Comparison of ENCODE assay signal across 8 cellular contexts in genomic region chr11:126355926-126356897, GRCh38. TPM values are rescaled to one million over a fixed set of nuclear protein-coding genes. Genes with fewer than 3 reads are reported as not detected.
DNase-seq lines count a peak whose midpoint lies in the region; ATAC-seq lines count a peak whose summit lies in the region.

No MANE protein-coding gene starts in this region.

- H3K27me3 ChIP-seq in MG63 (no peaks in the 10 kb centered on the region), right cardiac atrium (ENCODE audit: control insufficient read depth, insufficient read depth) (no peaks in the 10 kb centered on the region)

- 6% methylated on average over 46 of the region's 46 CpGs for WGBS in right cardiac atrium

- no peaks in the 10 kb centered on the region for H3K9me3 ChIP-seq in ES-I3 (ENCODE audit: control insufficient read depth, insufficient read depth, low read length)
- no peaks in the 10 kb centered on the region for H3K9me3 ChIP-seq in MG63
- no peaks in the 10 kb centered on the region for H3K9me3 ChIP-seq in right cardiac atrium (ENCODE audit: control insufficient read depth, low read length)

- ATAC-seq in GM21717 (IDR thresholded peaks at IDR 0.05; ENCODE audit: unreplicated experiment): peak; percentile 20
- peak; percentile 4 to 31 for ATAC-seq in right cardiac atrium

- H3K36me3 ChIP-seq in ES-I3 (ENCODE audit: insufficient read depth, low read length) (no peaks in the 10 kb centered on the region), MG63 (peaks cover 25% of the 10 kb centered on the region)

- H3K27ac ChIP-seq in right cardiac atrium (ENCODE audit: low read length): peak overlapping the region; percentile 36

- peak overlapping the region; percentile 80 for H3K4me3 ChIP-seq in MG63
- H3K4me3 ChIP-seq in right cardiac atrium (ENCODE audit: low read length): peak overlapping the region; percentile 92

- DNase-seq in MG63 (peak; percentile 86), amygdala (lab: John Stamatoyannopoulos, UW) (peak in 53 of 56 donors; percentile 18 to 87 (median 71)), right cardiac atrium (peak; percentile 69 to 81 (median 77)), posterior vena cava (ENCODE audit: low spot score) (peak; percentile 84), cerebellar cortex (ENCODE audit: low spot score) (no peak), islet precursor cell (no peak)

- peak overlapping the region; percentile 76; the same call in 1 of the 2 replicates for H3K9ac ChIP-seq in ES-I3 (ENCODE audit: low read depth, low read length)

- H3K4me1 ChIP-seq in ES-I3 (ENCODE audit: insufficient read depth, low read length) (peaks cover 21% of the 10 kb centered on the region; the same call in 1 of the 2 replicates), right cardiac atrium (ENCODE audit: control insufficient read depth, insufficient read depth, low read length) (peaks cover 36% of the 10 kb centered on the region)

- intact Hi-C loops in right cardiac atrium (cut with DNase I) (loop anchor here in 1 of 4 donors (5.0 kb wide), 2 partner anchors 39 to 56 kb away; no protein-coding TSS in a partner anchor), posterior vena cava (cut with DNase I) (loop anchor here in 1 of 2 donors (5.0 kb wide), 1 partner anchor 71 kb away; no protein-coding TSS in a partner anchor)

RNA-seq across cellular contexts. Expression of gene ST3GAL4, which starts 0.7 kb away (rescaled TPM):
- 44.1 and 57.9 TPM in 2 replicates for total RNA-seq in MG63 (2014; rRNA removed; shearing (Covaris generic); ENCODE audit: low replicate concordance)
- total RNA-seq in right cardiac atrium: 10 to 100 TPM; 57.3 to 96.9 (median 65.4) TPM
- 57.5 TPM for polyA plus RNA-seq in right cardiac atrium
- 10 to 100 TPM; 36.8 to 44.6 TPM for total RNA-seq in posterior vena cava

RNA-seq across cellular contexts. Expression of gene DCPS, which starts 52.4 kb away (rescaled TPM):
- 27.9 and 31.4 TPM in 2 replicates for total RNA-seq in MG63 (2014; rRNA removed; shearing (Covaris generic); ENCODE audit: low replicate concordance)
- total RNA-seq in right cardiac atrium (10 to 100 TPM in 3 of 4 donors, 1 to 10 TPM in 1; 9.9 to 14.9 (median 10.4) TPM), posterior vena cava (10 to 100 TPM; 11.3 to 14.3 TPM)
- 10.6 TPM for polyA plus RNA-seq in right cardiac atrium

Comparison
In these comparisons a context has a peak if more than half of its experiments do, and no peak if none do; other contexts are left out.
1. DNase-seq: peak in MG63 (single experiment), amygdala (53 of 56), right cardiac atrium (3 of 3) and posterior vena cava (single experiment); none in cerebellar cortex (single experiment) and islet precursor cell (single experiment).